Comparison of ENCODE assay signal across 8 cellular contexts in the genomic region with DNA sequence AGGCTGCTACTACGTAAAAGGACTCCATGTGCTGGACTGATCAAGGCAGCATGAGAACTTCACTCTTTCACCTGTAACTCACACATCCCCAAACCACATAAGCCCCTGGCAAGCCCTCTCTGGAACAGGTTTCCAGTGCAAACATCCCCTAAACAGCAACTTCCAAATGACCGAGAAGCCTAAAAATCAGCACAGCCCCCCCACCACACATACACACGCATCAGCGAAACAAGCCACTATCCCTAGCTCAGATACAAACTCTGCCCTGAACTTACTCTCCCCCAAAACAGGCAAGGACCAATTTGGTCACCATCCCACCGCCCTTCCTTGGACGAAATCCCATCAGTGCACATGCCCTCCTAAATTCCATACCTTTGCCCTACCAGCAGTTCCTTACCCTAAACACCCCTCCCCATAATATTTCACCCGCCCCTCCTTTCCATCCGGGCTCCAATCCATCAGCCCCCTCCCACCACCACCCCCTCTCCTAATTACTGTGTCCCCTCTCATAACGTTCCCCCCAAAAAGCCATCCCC. TPM values are rescaled to one million over a fixed set of nuclear protein-coding genes. Genes with fewer than 3 reads are reported as not detected.
DNase-seq lines count a peak whose midpoint lies in the region; ATAC-seq, FAIRE-seq and TF ChIP-seq lines count a peak whose summit lies in the region.

No MANE protein-coding gene starts in this region.

- no peak for FAIRE-seq in GM12891 (lab: Jason Lieb, UNC)

- TF ChIP-seq CTCF in heart left ventricle (IDR thresholded peaks at IDR 0.05), result no peak

- no peaks in the 10 kb centered on the region for H3K27me3 ChIP-seq in heart left ventricle

- no peaks in the 10 kb centered on the region for H3K9me3 ChIP-seq in heart left ventricle

- peak overlapping the region; percentile 98 for H3K4me3 Mint-ChIP-seq in activated T-helper 2 cell treated with anti-CD3 and anti-CD28 coated beads, Interferon-gamma antibody, Interleukin-2, Interleukin-4, amounts not matched to agents 10 μg/mL and 5 μg/mL and 100 μg/mL, durations not matched to agents 14 hours and 24 hours and 36 hours (ENCODE audit: low read depth)

- intact Hi-C loops in heart left ventricle (cut with DNase I), result loop anchor here in 2 of 10 donors (1.0 to 10.0 kb wide), 2 partner anchors 58 to 119 kb away; a partner anchor contains a TSS
- intact Hi-C loops in left cardiac atrium (cut with DNase I), result no loop called here
- intact Hi-C loops in activated T-helper 2 cell treated with anti-CD3 and anti-CD28 coated beads, Interferon-gamma antibody, Interleukin-2, Interleukin-4, amounts not matched to agents 10 μg/mL and 5 μg/mL and 100 μg/mL, durations not matched to agents 14 hours and 24 hours and 36 hours (cut with micrococcal nuclease), result no loop called here

- H3K4me3 ChIP-seq in heart left ventricle (peak overlapping the region; percentile 48 to 93 (median 76)), iPS-11a (ENCODE audit: low read depth, low read length) (peak overlapping the region; percentile 63)

- peaks cover 32% of the 10 kb centered on the region for H3K4me1 Mint-ChIP-seq in activated T-helper 2 cell treated with anti-CD3 and anti-CD28 coated beads, Interferon-gamma antibody, Interleukin-2, Interleukin-4, amounts not matched to agents 10 μg/mL and 5 μg/mL and 100 μg/mL, durations not matched to agents 14 hours and 24 hours and 36 hours (ENCODE audit: low read depth)

- H3K36me3 Mint-ChIP-seq in activated T-helper 2 cell treated with anti-CD3 and anti-CD28 coated beads, Interferon-gamma antibody, Interleukin-2, Interleukin-4, amounts not matched to agents 10 μg/mL and 5 μg/mL and 100 μg/mL, durations not matched to agents 14 hours and 24 hours and 36 hours (ENCODE audit: low read depth), result peaks cover 42% of the 10 kb centered on the region

- peak overlapping the region; percentile 86 to 98 (median 94) for H3K27ac ChIP-seq in heart left ventricle

- no peak for ATAC-seq in heart left ventricle
- ATAC-seq in left cardiac atrium, result no peak

- peak overlapping the region; percentile 92 for H3K27ac Mint-ChIP-seq in activated T-helper 2 cell treated with anti-CD3 and anti-CD28 coated beads, Interferon-gamma antibody, Interleukin-2, Interleukin-4, amounts not matched to agents 10 μg/mL and 5 μg/mL and 100 μg/mL, durations not matched to agents 14 hours and 24 hours and 36 hours

- WGBS in heart left ventricle, 4 donors, result 1 to 3% (median 2%) methylated on average over 9 of the region's 9 CpGs

- no peaks in the 10 kb centered on the region for H3K9me3 Mint-ChIP-seq in activated T-helper 2 cell treated with anti-CD3 and anti-CD28 coated beads, Interferon-gamma antibody, Interleukin-2, Interleukin-4, amounts not matched to agents 10 μg/mL and 5 μg/mL and 100 μg/mL, durations not matched to agents 14 hours and 24 hours and 36 hours

- no peaks in the 10 kb centered on the region for H3K27me3 Mint-ChIP-seq in activated T-helper 2 cell treated with anti-CD3 and anti-CD28 coated beads, Interferon-gamma antibody, Interleukin-2, Interleukin-4, amounts not matched to agents 10 μg/mL and 5 μg/mL and 100 μg/mL, durations not matched to agents 14 hours and 24 hours and 36 hours (ENCODE audit: low read depth)

- peaks cover 0 to 51% (median 23%) of the 10 kb centered on the region in 12 donors for H3K4me1 ChIP-seq in heart left ventricle

- DNase-seq in heart left ventricle, result peak in 1 of 5 donors; percentile 11
- DNase-seq in left cardiac atrium, result no peak
- peak; percentile 19 for DNase-seq in activated T-helper 2 cell treated with anti-CD3 and anti-CD28 coated beads, Interferon-gamma antibody, Interleukin-2, Interleukin-4, amounts not matched to agents 10 μg/mL and 5 μg/mL and 100 μg/mL, durations not matched to agents 14 hours and 24 hours and 36 hours (ENCODE audit: low spot score)
- DNase-seq in stimulated activated CD4-positive, alpha-beta T cell treated with anti-CD3 and anti-CD28 coated beads, Interleukin-4, amount 100 ng/mL, for 24 hours, result peak; percentile 7
- no peak for DNase-seq in GM12891 (ENCODE audit: insufficient read length, low spot score)
- DNase-seq in NCI-H510A treated with DMSO at 0.1 percent for 48 hours (lab: John Stamatoyannopoulos, UW), result no peak
- DNase-seq in 8988T, result no peak

- H3K36me3 ChIP-seq in heart left ventricle, result peaks cover 0 to 38% (median 31%) of the 10 kb centered on the region in 9 donors

- TF ChIP-seq POLR2A in heart left ventricle (IDR thresholded peaks at IDR 0.05) (no peak), GM12891 (IDR thresholded peaks at IDR 0.05; ENCODE audit: low read depth, low read length) (no peak)

TF ChIP-seq in GM12891, 5 proteins besides CTCF, POLR2A, EP300 and RAD21:
- TF ChIP-seq TAF1 (IDR thresholded peaks at IDR 0.05; ENCODE audit: low read depth, low read length), result no peak
- no peak for TF ChIP-seq SPI1 (IDR thresholded peaks at IDR 0.05; ENCODE audit: low read depth, low read length)
- no peak for TF ChIP-seq POLR2AphosphoS5 (IDR thresholded peaks at IDR 0.05; ENCODE audit: low read depth, low read length)
- no peak for TF ChIP-seq POU2F2 (IDR thresholded peaks at IDR 0.05; ENCODE audit: low read depth, low read length)
- no peak for TF ChIP-seq PAX5 (IDR thresholded peaks at IDR 0.05; ENCODE audit: insufficient read depth, low read length, severe bottlenecking)

RNA-seq across cellular contexts. Expression of a gene that starts 0.7 kb away (rescaled TPM):
- total RNA-seq in heart left ventricle (10 to 100 TPM; 38.4 to 55.6 (median 44.1) TPM), left cardiac atrium (10 to 100 TPM; 39.4 to 57.5 TPM)
- polyA plus RNA-seq in heart left ventricle, result 10 to 100 TPM; 30.8 to 41.2 TPM
- 81.4 and 88.4 TPM in 2 replicates for total RNA-seq in activated T-helper 2 cell treated with anti-CD3 and anti-CD28 coated beads, Interferon-gamma antibody, Interleukin-2, Interleukin-4, amounts not matched to agents 10 μg/mL and 5 μg/mL and 100 μg/mL, durations not matched to agents 14 hours and 24 hours and 36 hours
- 33.3 TPM for polyA plus RNA-seq in GM12891 (2012; ENCODE audit: low read depth, missing spikeins)

RNA-seq across cellular contexts. Expression of a gene that starts 4.8 kb away (rescaled TPM):
- total RNA-seq in heart left ventricle (10 to 100 TPM; 28.5 to 46.5 (median 36.6) TPM), left cardiac atrium (10 to 100 TPM; 32.9 to 44.4 TPM)
- 10 to 100 TPM; 52.4 to 75.1 TPM for polyA plus RNA-seq in heart left ventricle
- 36.3 and 39.2 TPM in 2 replicates for total RNA-seq in activated T-helper 2 cell treated with anti-CD3 and anti-CD28 coated beads, Interferon-gamma antibody, Interleukin-2, Interleukin-4, amounts not matched to agents 10 μg/mL and 5 μg/mL and 100 μg/mL, durations not matched to agents 14 hours and 24 hours and 36 hours
- polyA plus RNA-seq in GM12891 (2012; ENCODE audit: low read depth, missing spikeins), result 40.9 TPM

RNA-seq across cellular contexts. Expression of a gene that starts 51.0 kb away (rescaled TPM):
- 10 to 100 TPM; 13.4 to 22.1 (median 19.3) TPM for total RNA-seq in heart left ventricle
- polyA plus RNA-seq in heart left ventricle, result 10 to 100 TPM; 16.7 to 31.1 TPM
- 10 to 100 TPM; 16.1 to 17.5 TPM for total RNA-seq in left cardiac atrium
- 29.5 and 29.9 TPM in 2 replicates for total RNA-seq in activated T-helper 2 cell treated with anti-CD3 and anti-CD28 coated beads, Interferon-gamma antibody, Interleukin-2, Interleukin-4, amounts not matched to agents 10 μg/mL and 5 μg/mL and 100 μg/mL, durations not matched to agents 14 hours and 24 hours and 36 hours
- polyA plus RNA-seq in GM12891 (2012; ENCODE audit: low read depth, missing spikeins), result 26.9 TPM

RNA-seq across cellular contexts. Expression of a gene that starts 57.7 kb away (rescaled TPM):
- 100 to 1,000 TPM in 2 of 9 donors, 10 to 100 TPM in 7; 54.6 to 283 (median 70.1) TPM for total RNA-seq in heart left ventricle
- 10 to 100 TPM; 64.2 to 91.0 TPM for polyA plus RNA-seq in heart left ventricle
- total RNA-seq in left cardiac atrium, result 10 to 100 TPM; 39.2 to 57.9 TPM
- total RNA-seq in activated T-helper 2 cell treated with anti-CD3 and anti-CD28 coated beads, Interferon-gamma antibody, Interleukin-2, Interleukin-4, amounts not matched to agents 10 μg/mL and 5 μg/mL and 100 μg/mL, durations not matched to agents 14 hours and 24 hours and 36 hours, result 18.7 and 19.9 TPM in 2 replicates
- polyA plus RNA-seq in GM12891 (2012; ENCODE audit: low read depth, missing spikeins), result 16.4 TPM

Comparison
In these comparisons a context has a peak if more than half of its experiments do, and no peak if none do; other contexts are left out.
1. DNase-seq: peak in activated T-helper 2 cell treated with anti-CD3 and anti-CD28 coated beads, Interferon-gamma antibody, Interleukin-2, Interleukin-4, amounts not matched to agents 10 μg/mL and 5 μg/mL and 100 μg/mL, durations not matched to agents 14 hours and 24 hours and 36 hours (single experiment) and stimulated activated CD4-positive, alpha-beta T cell treated with anti-CD3 and anti-CD28 coated beads, Interleukin-4, amount 100 ng/mL, for 24 hours (single experiment); none in left cardiac atrium (single experiment), GM12891 (single experiment), NCI-H510A treated with DMSO at 0.1 percent for 48 hours (single experiment) and 8988T (single experiment).